In genomic region chr14:105488781-105489606, GRCh38 we compare ENCODE assay signal across 9 cellular contexts. TPM values are rescaled to one million over a fixed set of nuclear protein-coding genes. Genes with fewer than 3 reads are reported as not detected.
DNase-seq lines count a peak whose midpoint lies in the region; ATAC-seq and TF ChIP-seq lines count a peak whose summit lies in the region.
"Had no signal": no experiment of that assay in that cellular context is flagged by ENCODE, and none has a peak within 500 bp of the region (broad histone marks: within the 10 kb centered on the region; RNA-seq: fewer than 3 reads in every experiment).

No MANE protein-coding gene starts in this region.

- peaks cover 11% of the 10 kb centered on the region for H3K36me3 Mint-ChIP-seq in activated T-cell treated with anti-CD3 and anti-CD28 coated beads, Interleukin-2, amount 50 U/mL, for 24 hours (ENCODE audit: low read depth)

- H3K27me3 ChIP-seq in ascending aorta (no peaks in the 10 kb centered on the region), upper lobe of left lung (peaks cover 0 to 3% (median 0%) of the 10 kb centered on the region in 4 donors)

- H3K36me3 ChIP-seq in ascending aorta, result no peaks in the 10 kb centered on the region
- peaks cover 6% of the 10 kb centered on the region for H3K36me3 ChIP-seq in mucosa of descending colon (ENCODE audit: low read depth)
- peaks cover 0 to 8% (median 1%) of the 10 kb centered on the region in 4 donors for H3K36me3 ChIP-seq in upper lobe of left lung

- no peak for DNase-seq in activated T-cell treated with anti-CD3 and anti-CD28 coated beads, Interleukin-2, amount 50 U/mL, for 24 hours
- no peak for DNase-seq in activated T-cell treated with anti-CD3 and anti-CD28 coated beads for 4 hours
- DNase-seq in ascending aorta (ENCODE audit: low spot score in 2 of 2), result no peak
- peak in 2 of 3 donors; percentile 29 to 58 for DNase-seq in mucosa of descending colon
- peak in 1 of 2 donors; percentile 79 for DNase-seq in upper lobe of left lung
- DNase-seq in LoVo (ENCODE audit: low spot score), result no peak

- H3K27ac ChIP-seq in ascending aorta (peak overlapping the region; percentile 89 to 99), upper lobe of left lung (peak overlapping the region; percentile 88 to 98 (median 90))

- H3K27me3 Mint-ChIP-seq in activated T-cell treated with anti-CD3 and anti-CD28 coated beads, Interleukin-2, amount 50 U/mL, for 24 hours, result no peaks in the 10 kb centered on the region

- intact Hi-C loops in ascending aorta (cut with DNase I), result loop anchor here (10.0 kb wide), 3 partner anchors 464 to 804 kb away; partner anchors contain the start of genes CDCA4 and INF2
- intact Hi-C loops in mucosa of descending colon (cut with DNase I, micrococcal nuclease), result no loop called here

- no peaks in the 10 kb centered on the region for H3K9me3 Mint-ChIP-seq in activated T-cell treated with anti-CD3 and anti-CD28 coated beads, Interleukin-2, amount 50 U/mL, for 24 hours

- H3K4me3 Mint-ChIP-seq in activated T-cell treated with anti-CD3 and anti-CD28 coated beads, Interleukin-2, amount 50 U/mL, for 24 hours, result peak overlapping the region; percentile 83

- H3K4me1 ChIP-seq in ascending aorta (peaks cover 22 to 50% of the 10 kb centered on the region in 2 donors), mucosa of descending colon (ENCODE audit: low read depth) (peaks cover 51% of the 10 kb centered on the region), upper lobe of left lung (peaks cover 63 to 75% (median 68%) of the 10 kb centered on the region in 4 donors)

- TF ChIP-seq POLR2A in upper lobe of left lung (IDR thresholded peaks at IDR 0.05), result no peak

- peak overlapping the region; percentile 86 for H3K27ac Mint-ChIP-seq in activated T-cell treated with anti-CD3 and anti-CD28 coated beads, Interleukin-2, amount 50 U/mL, for 24 hours

- no peak for TF ChIP-seq CTCF in ascending aorta (IDR thresholded peaks at IDR 0.05)
- TF ChIP-seq CTCF in mucosa of descending colon (IDR thresholded peaks at IDR 0.05), result no peak
- TF ChIP-seq CTCF in upper lobe of left lung (IDR thresholded peaks at IDR 0.05), result no peak

- H3K9me3 ChIP-seq in ascending aorta (no peaks in the 10 kb centered on the region), mucosa of descending colon (no peaks in the 10 kb centered on the region), upper lobe of left lung (no peaks in the 10 kb centered on the region)

- TF ChIP-seq EP300 in upper lobe of left lung (IDR thresholded peaks at IDR 0.05), result no peak

- 58 to 71% methylated on average over 7 to 17 of the region's 21 CpGs for WGBS in upper lobe of left lung, 2 donors

- ATAC-seq in mucosa of descending colon (no peak), upper lobe of left lung (ENCODE audit: low FRiP score in 2 of 2) (no peak), HG02938 (IDR thresholded peaks at IDR 0.05; ENCODE audit: unreplicated experiment) (no peak), GM21390 (IDR thresholded peaks at IDR 0.05; ENCODE audit: unreplicated experiment) (no peak)

- H3K4me1 Mint-ChIP-seq in activated T-cell treated with anti-CD3 and anti-CD28 coated beads, Interleukin-2, amount 50 U/mL, for 24 hours (ENCODE audit: low read depth), result peaks cover 50% of the 10 kb centered on the region

- H3K4me3 ChIP-seq in ascending aorta (peak overlapping the region; percentile 64 to 67), mucosa of descending colon (no peak overlapping the region), upper lobe of left lung (peak overlapping the region in 3 of 4 donors; percentile 69 to 92 (median 74))

RNA-seq across cellular contexts. Expression of gene TEDC1, which starts 2.1 kb away (rescaled TPM):
- 12.7 TPM for total RNA-seq in ascending aorta
- 10 to 100 TPM; 11.8 to 23.9 (median 21.8) TPM for total RNA-seq in mucosa of descending colon
- 10 to 100 TPM; 13.8 to 38.5 (median 17.4) TPM for total RNA-seq in upper lobe of left lung

RNA-seq across cellular contexts. Expression of gene CRIP1, which starts 2.3 kb away (rescaled TPM):
- total RNA-seq in ascending aorta (106 TPM), mucosa of descending colon (100 to 1,000 TPM in 2 of 3 donors, 10 to 100 TPM in 1; 41.3 to 144 (median 142) TPM), upper lobe of left lung (100 to 1,000 TPM in 4 of 6 donors, 10 to 100 TPM in 2; 26.2 to 425 (median 200) TPM)
- total RNA-seq: bronchial epithelial cell had no signal

RNA-seq across cellular contexts. Expression of gene CRIP2, which starts 14.4 kb away (rescaled TPM):
- total RNA-seq in ascending aorta (665 TPM), mucosa of descending colon (10 to 100 TPM; 10.0 to 41.6 (median 23.5) TPM), upper lobe of left lung (100 to 1,000 TPM in 5 of 6 donors, 10 to 100 TPM in 1; 55.5 to 422 (median 190) TPM)

RNA-seq across cellular contexts. Expression of gene TMEM121, which starts 37.4 kb away (rescaled TPM):
- 34.6 TPM for total RNA-seq in ascending aorta
- 1 to 10 TPM in 2 of 3 donors, under 1 TPM in 1; 0.38 to 4.0 (median 1.0) TPM for total RNA-seq in mucosa of descending colon
- 1 to 10 TPM in 4 of 6 donors, under 1 TPM in 1, not detected in 1; 0.69 to 4.6 (median 3.8) TPM for total RNA-seq in upper lobe of left lung

Comparison
In these comparisons a context has a peak if more than half of its experiments do, and no peak if none do; other contexts are left out.
1. DNase-seq: peak in mucosa of descending colon (2 of 3); none in activated T-cell treated with anti-CD3 and anti-CD28 coated beads, Interleukin-2, amount 50 U/mL, for 24 hours (single experiment), activated T-cell treated with anti-CD3 and anti-CD28 coated beads for 4 hours (single experiment), ascending aorta (0 of 2) and LoVo (single experiment).